ENCODE assay signal across 20 cellular contexts in genomic region chr14:99891900-99892299, GRCh38.
DNase-seq lines count a peak whose midpoint lies in the region; ATAC-seq and TF ChIP-seq lines count a peak whose summit lies in the region.
"Had no signal": no experiment of that assay in that cellular context is flagged by ENCODE, and none has a peak within 500 bp of the region (broad histone marks: within the 10 kb centered on the region; RNA-seq: fewer than 3 reads in every experiment).

No MANE protein-coding gene starts in this region.

- TF ChIP-seq CTCF in VCaP (conservative IDR thresholded peaks at IDR 0.05) (no peak), thyroid gland (IDR thresholded peaks at IDR 0.05) (no peak)

- TF ChIP-seq POLR2A in thyroid gland (IDR thresholded peaks at IDR 0.05) = no peak

- H3K4me1 ChIP-seq in thyroid gland = no peaks in the 10 kb centered on the region
- H3K4me1 ChIP-seq: prostate gland, suprapubic skin, vagina had no signal

- ATAC-seq in GM19035 (IDR thresholded peaks at IDR 0.05; ENCODE audit: unreplicated experiment) (peak; percentile 68), HG02884 (IDR thresholded peaks at IDR 0.05; ENCODE audit: unreplicated experiment) (peak; percentile 73)

- intact Hi-C loops in thyroid gland (cut with DNase I) = no loop called here

- H3K27ac ChIP-seq in VCaP (peak overlapping the region; percentile 53; the same call in 1 of the 2 replicates), thyroid gland (no peak overlapping the region)
- H3K27ac ChIP-seq: coronary artery, prostate gland, suprapubic skin, vagina had no signal

- WGBS in thyroid gland, 2 donors = 51 to 68% methylated on average over 10 of the region's 10 CpGs

- H3K4me3 ChIP-seq in thyroid gland (replicated peaks in 1 of 3) = no peak overlapping the region
- H3K4me3 ChIP-seq: coronary artery, prostate gland, suprapubic skin, vagina had no signal

- no peaks in the 10 kb centered on the region for H3K27me3 ChIP-seq in thyroid gland
- H3K27me3 ChIP-seq: suprapubic skin, vagina had no signal

- peak; percentile 39 to 42 for DNase-seq in thyroid gland
- no peak for DNase-seq in stimulated activated CD4-positive, alpha-beta T cell treated with anti-CD3 and anti-CD28 coated beads, Interleukin-4, amount 100 ng/mL, for 4 hours
- DNase-seq in activated naive CD4-positive, alpha-beta T cell (lab: John Stamatoyannopoulos, UW) = no peak
- no peak for DNase-seq in NCI-H510A (lab: John Stamatoyannopoulos, UW)
- DNase-seq: CD4-positive, alpha-beta memory T cell; DMS153; GF-D8; KBM-7; kidney glomerular epithelial cell; MM.1S; NCI-H1436 treated with DMSO at 0.1 percent for 48 hours; NCI-H2171 treated with DMSO at 0.1 percent for 48 hours; NCI-H526 treated with DMSO at 0.1 percent for 48 hours had no signal

- no peaks in the 10 kb centered on the region for H3K36me3 ChIP-seq in thyroid gland
- H3K36me3 ChIP-seq: prostate gland, suprapubic skin, vagina had no signal

- no peaks in the 10 kb centered on the region for H3K9me3 ChIP-seq in thyroid gland
- H3K9me3 ChIP-seq: prostate gland, suprapubic skin, vagina had no signal

Comparison
In these comparisons a context has a peak if more than half of its experiments do, and no peak if none do; other contexts are left out.
1. DNase-seq: peak in thyroid gland (2 of 2); none in stimulated activated CD4-positive, alpha-beta T cell treated with anti-CD3 and anti-CD28 coated beads, Interleukin-4, amount 100 ng/mL, for 4 hours (0 of 2), activated naive CD4-positive, alpha-beta T cell (0 of 4) and NCI-H510A (single experiment).